In the genomic region with DNA sequence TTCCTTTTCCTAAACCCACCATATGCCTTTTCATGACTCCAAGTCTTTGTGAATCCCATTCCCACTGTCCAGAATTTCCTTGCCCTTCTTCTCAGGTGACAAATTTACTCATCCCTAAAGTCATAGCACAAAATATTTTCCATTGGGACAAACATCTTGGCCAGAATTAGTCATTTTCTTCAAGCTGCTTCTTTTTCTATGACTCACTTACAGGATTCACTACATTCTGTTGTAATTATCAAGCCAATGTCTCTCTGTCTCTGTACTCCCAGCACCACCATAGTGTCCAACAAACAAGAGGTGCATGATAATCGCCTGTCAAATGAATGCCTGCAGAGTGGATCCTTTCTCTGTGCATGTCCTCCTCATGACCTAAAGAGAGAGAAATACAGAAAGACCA, we compare ENCODE assay signal across 17 cellular contexts. TPM values are rescaled to one million over a fixed set of nuclear protein-coding genes. Genes with fewer than 3 reads are reported as not detected.
A peak's percentile ranks its signal among the peaks of the same experiment; 100 is the strongest.
DNase-seq lines count a peak whose midpoint lies in the region; ATAC-seq, FAIRE-seq and TF ChIP-seq lines count a peak whose summit lies in the region.
"Had no signal": no experiment of that assay in that cellular context is flagged by ENCODE, and none has a peak within 500 bp of the region (broad histone marks: within the 10 kb centered on the region; RNA-seq: fewer than 3 reads in every experiment).

No MANE protein-coding gene starts in this region.

- dilution Hi-C loops in keratinocyte (cut with MboI; ENCODE audit: extremely low pct_ligation_motif_present, low sequenced_read_pairs) = no loop called here

- peaks cover 21% of the 10 kb centered on the region for H3K4me1 Mint-ChIP-seq in astrocyte (ENCODE audit: low read depth, unreplicated experiment)
- H3K4me1 Mint-ChIP-seq: activated CD4-positive, alpha-beta T cell treated with anti-CD3 and anti-CD28 coated beads, Interleukin-2, amount 10 ng/mL, durations not matched to agents 7 days and 5 days; activated naive CD4-positive, alpha-beta T cell treated with anti-CD3 and anti-CD28 coated beads, Interleukin-2, amount 50 U/mL, for 24 hours had no signal

- no peaks in the 10 kb centered on the region for H3K27me3 Mint-ChIP-seq in astrocyte (ENCODE audit: low read depth, unreplicated experiment)

- peak overlapping the region; percentile 24 for H3K4me2 ChIP-seq in astrocyte (ENCODE audit: low read length)
- peak overlapping the region; percentile 47 for H3K4me2 ChIP-seq in keratinocyte (ENCODE audit: control insufficient read depth, extremely low read depth, insufficient read depth, low read depth, low read length)

- no peaks in the 10 kb centered on the region for H3K36me3 Mint-ChIP-seq in astrocyte (ENCODE audit: low read depth, unreplicated experiment)
- H3K36me3 Mint-ChIP-seq: activated naive CD4-positive, alpha-beta T cell treated with anti-CD3 and anti-CD28 coated beads, Interleukin-2, amount 50 U/mL, for 24 hours had no signal

- H3K9me3 Mint-ChIP-seq in astrocyte (ENCODE audit: unreplicated experiment) = peaks cover 3% of the 10 kb centered on the region
- H3K9me3 Mint-ChIP-seq: activated CD4-positive, alpha-beta T cell treated with anti-CD3 and anti-CD28 coated beads, Interleukin-2, amount 10 ng/mL, durations not matched to agents 7 days and 5 days; activated naive CD4-positive, alpha-beta T cell treated with anti-CD3 and anti-CD28 coated beads, Interleukin-2, amount 50 U/mL, for 24 hours had no signal

- FAIRE-seq in astrocyte (lab: Jason Lieb, UNC) (peak; percentile 88), keratinocyte (lab: Jason Lieb, UNC) (peak; percentile 88)
- FAIRE-seq: kidney had no signal

- peaks cover under 1% of the 10 kb centered on the region for H3K9me1 ChIP-seq in keratinocyte (ENCODE audit: control insufficient read depth, extremely low read depth, insufficient read depth, low read length)

- peaks cover 26% of the 10 kb centered on the region for H3K4me1 ChIP-seq in astrocyte (ENCODE audit: insufficient read depth, low read length)
- peaks cover 49% of the 10 kb centered on the region for H3K4me1 ChIP-seq in keratinocyte (ENCODE audit: control insufficient read depth, extremely low read depth, insufficient read depth, low read length)
- H3K4me1 ChIP-seq: sigmoid colon, tibial nerve had no signal

- H3K27ac Mint-ChIP-seq in astrocyte (ENCODE audit: unreplicated experiment) = peak overlapping the region; percentile 4
- H3K27ac Mint-ChIP-seq: activated CD4-positive, alpha-beta T cell treated with anti-CD3 and anti-CD28 coated beads, Interleukin-2, amount 10 ng/mL, durations not matched to agents 7 days and 5 days; activated naive CD4-positive, alpha-beta T cell treated with anti-CD3 and anti-CD28 coated beads, Interleukin-2, amount 50 U/mL, for 24 hours had no signal

- no peaks in the 10 kb centered on the region for H3K36me3 ChIP-seq in astrocyte (ENCODE audit: insufficient read depth, low read length)
- no peaks in the 10 kb centered on the region for H3K36me3 ChIP-seq in keratinocyte (ENCODE audit: control insufficient read depth in 2 of 2, extremely low read depth in 1 of 2, insufficient read depth in 2 of 2, low read length in 2 of 2)
- H3K36me3 ChIP-seq: sigmoid colon, SJSA1, tibial nerve had no signal

- H3K9ac ChIP-seq in astrocyte (ENCODE audit: low read length) (no peak overlapping the region), keratinocyte (ENCODE audit: control insufficient read depth, extremely low read depth, insufficient read depth, low read length) (no peak overlapping the region)

- TF ChIP-seq CTCF in astrocyte (IDR thresholded peaks at IDR 0.05; ENCODE audit: insufficient read depth, low read depth, low read length) = no peak
- TF ChIP-seq CTCF in keratinocyte (optimal IDR thresholded peaks at IDR 0.05 in 1 of 3, IDR thresholded peaks at IDR 0.05 in 1 of 3, conservative IDR thresholded peaks at IDR 0.05 in 1 of 3; ENCODE audit: extremely low read depth in 1 of 3, insufficient read depth in 2 of 3, low read length in 3 of 3) = no peak

- no peaks in the 10 kb centered on the region for H3K9me3 ChIP-seq in astrocyte (ENCODE audit: insufficient read depth, low read depth, low read length)
- no peaks in the 10 kb centered on the region for H3K9me3 ChIP-seq in keratinocyte (ENCODE audit: control insufficient read depth, low read depth, low read length)
- H3K9me3 ChIP-seq: sigmoid colon, SJSA1 had no signal

- ATAC-seq in HG03571 (IDR thresholded peaks at IDR 0.05; ENCODE audit: unreplicated experiment) (no peak), HG03460 (IDR thresholded peaks at IDR 0.05; ENCODE audit: unreplicated experiment) (no peak)

- no peak overlapping the region for H2AFZ ChIP-seq in astrocyte (ENCODE audit: low read depth, low read length)
- no peak overlapping the region for H2AFZ ChIP-seq in keratinocyte (ENCODE audit: control insufficient read depth, low read length)

- no peaks in the 10 kb centered on the region for H4K20me1 ChIP-seq in astrocyte (ENCODE audit: insufficient read depth, low read length)
- no peaks in the 10 kb centered on the region for H4K20me1 ChIP-seq in keratinocyte (ENCODE audit: control insufficient read depth, extremely low read depth, insufficient read depth, low read length)

- H3K27me3 ChIP-seq in astrocyte (ENCODE audit: insufficient read depth, low read length) = no peaks in the 10 kb centered on the region
- H3K27me3 ChIP-seq in keratinocyte (ENCODE audit: control insufficient read depth, extremely low read depth, insufficient read depth, low read length) = no peaks in the 10 kb centered on the region
- H3K27me3 ChIP-seq: sigmoid colon, SJSA1, tibial nerve had no signal

- no peak overlapping the region for H3K4me3 ChIP-seq in astrocyte (ENCODE audit: insufficient read depth, low read depth, low read length)
- H3K4me3 ChIP-seq in keratinocyte (ENCODE audit: control insufficient read depth in 2 of 3, extremely low read depth in 1 of 3, insufficient read depth in 2 of 3, low read depth in 1 of 3, low read length in 3 of 3) = no peak overlapping the region
- H3K4me3 ChIP-seq: sigmoid colon, SJSA1, tibial nerve had no signal

- H3K27ac ChIP-seq in astrocyte (ENCODE audit: low read depth, low read length) (peak overlapping the region; percentile 44), keratinocyte (ENCODE audit: control insufficient read depth, insufficient read depth, low read length) (peak overlapping the region; percentile 13), caudate nucleus (ENCODE audit: low read depth, low read length) (no peak overlapping the region)
- H3K27ac ChIP-seq: sigmoid colon, SJSA1, tibial nerve had no signal

- H3K4me3 Mint-ChIP-seq in astrocyte (ENCODE audit: unreplicated experiment) = no peak overlapping the region
- H3K4me3 Mint-ChIP-seq: activated CD4-positive, alpha-beta T cell treated with anti-CD3 and anti-CD28 coated beads, Interleukin-2, amount 10 ng/mL, durations not matched to agents 7 days and 5 days; activated naive CD4-positive, alpha-beta T cell treated with anti-CD3 and anti-CD28 coated beads, Interleukin-2, amount 50 U/mL, for 24 hours had no signal

- DNase-seq in AG08395 (ENCODE audit: low spot score) = peak; percentile 69
- peak; percentile 56 for DNase-seq in HS-5 (ENCODE audit: low read depth)
- DNase-seq in astrocyte (ENCODE audit: low read depth) = peak; percentile 64
- no peak for DNase-seq in keratinocyte (ENCODE audit: low read depth, low spot score)
- DNase-seq in GDM1 (lab: John Stamatoyannopoulos, UW) = no peak
- no peak for DNase-seq in caudate nucleus (lab: John Stamatoyannopoulos, UW)
- DNase-seq: activated CD4-positive, alpha-beta T cell treated with anti-CD3 and anti-CD28 coated beads, Interleukin-2, amount 10 ng/mL, durations not matched to agents 7 days and 5 days; head of caudate nucleus; kidney; NCI-H146; NCI-H345; sigmoid colon had no signal

- H3K79me2 ChIP-seq in astrocyte (ENCODE audit: insufficient read depth, low read length) = peaks cover 13% of the 10 kb centered on the region
- no peaks in the 10 kb centered on the region for H3K79me2 ChIP-seq in keratinocyte (ENCODE audit: control insufficient read depth, insufficient read depth, low read length)

RNA-seq across cellular contexts. Expression of gene SGIP1, which starts 37.8 kb away (rescaled TPM):
- total RNA-seq in astrocyte = 4.4 and 8.8 TPM in 2 replicates
- 0.02 to 0.09 TPM (median 0.05 TPM) in 3 replicates for polyA plus RNA-seq in keratinocyte
- polyA plus RNA-seq in keratinocyte (2011; ENCODE audit: low read depth) = not detected
- 0.04 and 0.19 TPM in 2 replicates for polyA plus RNA-seq in keratinocyte (2011; cell fraction: cytosol; rRNA removed)
- polyA plus RNA-seq in keratinocyte (2011; cell fraction: nucleus; rRNA removed) = 0.05 and 0.39 TPM in 2 replicates
- 0.05 and 0.11 TPM in 2 replicates for polyA plus RNA-seq in keratinocyte (2012; ENCODE audit: low replicate concordance)
- polyA minus RNA-seq in keratinocyte = 0.16 TPM in 1 of 3 replicates, not detected in the others
- not detected for polyA minus RNA-seq in keratinocyte (2011; cell fraction: cytosol; rRNA and poly(A)+ RNA removed)
- 0.62 TPM in 1 of 2 replicates, not detected in the other for polyA minus RNA-seq in keratinocyte (2011; cell fraction: nucleus; rRNA and poly(A)+ RNA removed)
- total RNA-seq: activated CD4-positive, alpha-beta T cell treated with anti-CD3 and anti-CD28 coated beads, Interleukin-2, amount 10 ng/mL, durations not matched to agents 7 days and 5 days had no signal

Comparison
In these comparisons a context has a peak if more than half of its experiments do, and no peak if none do; other contexts are left out.
1. DNase-seq: peak in AG08395 (single experiment), HS-5 (single experiment) and astrocyte (single experiment); none in keratinocyte (single experiment), GDM1 (single experiment) and caudate nucleus (0 of 61).